Comparison of ENCODE assay signal across 1 cellular context in the genomic region with DNA sequence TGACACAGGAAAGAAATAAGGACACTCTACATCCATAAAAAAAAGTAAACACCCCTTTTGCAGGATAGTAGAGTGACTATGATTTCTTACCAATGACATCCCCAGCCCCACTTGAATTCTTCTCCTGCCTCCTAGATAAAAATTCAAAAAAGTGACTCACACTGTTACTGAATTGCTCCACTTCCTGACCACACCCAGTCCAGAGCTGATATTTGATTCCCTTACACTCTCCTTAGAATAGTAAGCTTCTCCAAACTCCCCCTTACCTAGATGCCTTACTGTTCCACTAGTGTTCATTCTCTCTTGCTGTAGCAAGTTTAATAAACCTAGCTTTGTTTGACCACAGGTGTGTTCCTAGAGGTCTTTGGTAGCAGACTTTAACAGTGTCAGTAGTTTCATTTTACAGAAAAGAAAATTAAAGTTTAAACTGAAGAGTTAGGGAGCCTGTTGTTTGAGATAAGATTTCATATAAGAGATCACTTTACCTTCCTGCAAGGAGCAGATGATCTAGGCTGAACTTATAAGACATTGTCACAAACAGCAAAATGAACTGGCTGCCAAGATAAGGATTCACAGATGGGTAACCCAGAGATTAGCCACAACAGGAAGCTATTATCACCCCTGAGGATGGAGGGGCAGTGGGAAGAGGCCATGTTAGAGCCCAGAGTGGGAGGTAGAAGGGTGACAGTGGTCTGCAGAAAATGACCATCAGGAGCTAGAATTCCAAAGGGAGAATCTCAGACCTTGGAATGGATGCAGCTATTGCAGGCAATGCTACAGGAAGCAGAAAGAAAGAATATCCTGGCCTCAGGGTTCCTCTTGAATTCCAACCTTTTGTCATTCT.
TF ChIP-seq lines count a peak whose summit lies in the region.

No MANE protein-coding gene starts in this region.

TF ChIP-seq in HepG2, 621 proteins besides CTCF, POLR2A, EP300 and RAD21:
- no peak for TF ChIP-seq ARNT2 (CRISPR knock-in tag; IDR thresholded peaks at IDR 0.05; ENCODE audit: low read depth)
- TF ChIP-seq PCBP1 (IDR thresholded peaks at IDR 0.05; ENCODE audit: borderline replicate concordance, low read depth, low read length) = no peak
- TF ChIP-seq, protein P1, sequence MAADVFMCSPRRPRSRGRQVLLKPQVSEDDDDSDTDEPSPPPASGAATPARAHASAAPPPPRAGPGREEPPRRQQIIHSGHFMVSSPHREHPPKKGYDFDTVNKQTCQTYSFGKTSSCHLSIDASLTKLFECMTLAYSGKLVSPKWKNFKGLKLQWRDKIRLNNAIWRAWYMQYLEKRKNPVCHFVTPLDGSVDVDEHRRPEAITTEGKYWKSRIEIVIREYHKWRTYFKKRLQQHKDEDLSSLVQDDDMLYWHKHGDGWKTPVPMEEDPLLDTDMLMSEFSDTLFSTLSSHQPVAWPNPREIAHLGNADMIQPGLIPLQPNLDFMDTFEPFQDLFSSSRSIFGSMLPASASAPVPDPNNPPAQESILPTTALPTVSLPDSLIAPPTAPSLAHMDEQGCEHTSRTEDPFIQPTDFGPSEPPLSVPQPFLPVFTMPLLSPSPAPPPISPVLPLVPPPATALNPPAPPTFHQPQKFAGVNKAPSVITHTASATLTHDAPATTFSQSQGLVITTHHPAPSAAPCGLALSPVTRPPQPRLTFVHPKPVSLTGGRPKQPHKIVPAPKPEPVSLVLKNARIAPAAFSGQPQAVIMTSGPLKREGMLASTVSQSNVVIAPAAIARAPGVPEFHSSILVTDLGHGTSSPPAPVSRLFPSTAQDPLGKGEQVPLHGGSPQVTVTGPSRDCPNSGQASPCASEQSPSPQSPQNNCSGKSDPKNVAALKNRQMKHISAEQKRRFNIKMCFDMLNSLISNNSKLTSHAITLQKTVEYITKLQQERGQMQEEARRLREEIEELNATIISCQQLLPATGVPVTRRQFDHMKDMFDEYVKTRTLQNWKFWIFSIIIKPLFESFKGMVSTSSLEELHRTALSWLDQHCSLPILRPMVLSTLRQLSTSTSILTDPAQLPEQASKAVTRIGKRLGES (CRISPR knock-in tag; IDR thresholded peaks at IDR 0.05; ENCODE audit: borderline replicate concordance) = no peak
- no peak for TF ChIP-seq ZNF773 (CRISPR knock-in tag; IDR thresholded peaks at IDR 0.05; ENCODE audit: borderline replicate concordance)
- no peak for TF ChIP-seq FOXC1 (CRISPR knock-in tag; IDR thresholded peaks at IDR 0.05; ENCODE audit: borderline replicate concordance)
- TF ChIP-seq MAF1 (CRISPR knock-in tag; IDR thresholded peaks at IDR 0.05; ENCODE audit: borderline replicate concordance) = no peak
- TF ChIP-seq RBM39 (IDR thresholded peaks at IDR 0.05; ENCODE audit: low read depth, low read length, poor library complexity, severe bottlenecking) = no peak
- TF ChIP-seq, protein P2, sequence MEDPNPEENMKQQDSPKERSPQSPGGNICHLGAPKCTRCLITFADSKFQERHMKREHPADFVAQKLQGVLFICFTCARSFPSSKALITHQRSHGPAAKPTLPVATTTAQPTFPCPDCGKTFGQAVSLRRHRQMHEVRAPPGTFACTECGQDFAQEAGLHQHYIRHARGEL (CRISPR knock-in tag; IDR thresholded peaks at IDR 0.05) = no peak
- TF ChIP-seq HOMEZ (CRISPR knock-in tag; IDR thresholded peaks at IDR 0.05; ENCODE audit: low read depth) = no peak
- TF ChIP-seq ZNF121 (CRISPR knock-in tag; IDR thresholded peaks at IDR 0.05) = no peak
- TF ChIP-seq MAZ (IDR thresholded peaks at IDR 0.05; ENCODE audit: borderline replicate concordance, low read depth, low read length) = no peak
- no peak for TF ChIP-seq MAZ (CRISPR knock-in tag; IDR thresholded peaks at IDR 0.05; ENCODE audit: low read depth)
- no peak for TF ChIP-seq KMT2A (CRISPR knock-in tag; IDR thresholded peaks at IDR 0.05)
- no peak for TF ChIP-seq MNT (IDR thresholded peaks at IDR 0.05)
- no peak for TF ChIP-seq ZFP37 (CRISPR knock-in tag; IDR thresholded peaks at IDR 0.05; ENCODE audit: borderline replicate concordance)
